Comparison of ENCODE assay signal across 13 cellular contexts in genomic region chr5:43304520-43304919, GRCh38. TPM values are rescaled to one million over a fixed set of nuclear protein-coding genes. Genes with fewer than 3 reads are reported as not detected.
DNase-seq lines count a peak whose midpoint lies in the region; ATAC-seq and TF ChIP-seq lines count a peak whose summit lies in the region.
"Had no signal": no experiment of that assay in that cellular context is flagged by ENCODE, and none has a peak within 500 bp of the region (broad histone marks: within the 10 kb centered on the region; RNA-seq: fewer than 3 reads in every experiment).

No MANE protein-coding gene starts in this region.

- H3K27me3 ChIP-seq in mammary epithelial cell (ENCODE audit: insufficient read depth, low read length), result no peaks in the 10 kb centered on the region
- H3K27me3 ChIP-seq in WERI-Rb-1 (ENCODE audit: insufficient read depth, low read depth, severe bottlenecking), result no peaks in the 10 kb centered on the region
- no peaks in the 10 kb centered on the region for H3K27me3 ChIP-seq in psoas muscle (ENCODE audit: insufficient read depth in 3 of 3, low read length in 2 of 3)
- H3K27me3 ChIP-seq: adrenal gland, BLaER1 had no signal

- no peak overlapping the region for H3K27ac Mint-ChIP-seq in MCF 10A (ENCODE audit: low read depth, unreplicated experiment)
- no peak overlapping the region for H3K27ac Mint-ChIP-seq in central memory CD8-positive, alpha-beta T cell (ENCODE audit: low read depth)
- H3K27ac Mint-ChIP-seq in type B pancreatic cell, result no peak overlapping the region

- H3K4me1 Mint-ChIP-seq in MCF 10A (ENCODE audit: insufficient read depth, unreplicated experiment), result peaks cover 45% of the 10 kb centered on the region
- H3K4me1 Mint-ChIP-seq in central memory CD8-positive, alpha-beta T cell, result peaks cover 49% of the 10 kb centered on the region
- H3K4me1 Mint-ChIP-seq in type B pancreatic cell (ENCODE audit: unreplicated experiment), result peaks cover 40% of the 10 kb centered on the region

- in situ Hi-C loops in mammary epithelial cell (cut with MboI; ENCODE audit: low sequenced_read_pairs in 2 of 2), result loop anchor here in 1 of 2 donors (10.0 kb wide), 1 partner anchor 80 kb away; no protein-coding TSS in a partner anchor

- H3K4me3 Mint-ChIP-seq in MCF 10A (ENCODE audit: unreplicated experiment) (no peak overlapping the region), type B pancreatic cell (no peak overlapping the region)
- H3K4me3 Mint-ChIP-seq in central memory CD8-positive, alpha-beta T cell, result peak overlapping the region; percentile 37

- H3K4me3 ChIP-seq in mammary epithelial cell (replicated peaks in 1 of 3; ENCODE audit: insufficient read depth in 1 of 3, low read depth in 2 of 3, low read length in 3 of 3), result no peak overlapping the region
- H3K4me3 ChIP-seq in WERI-Rb-1 (ENCODE audit: low read depth, low read length), result no peak overlapping the region
- H3K4me3 ChIP-seq in psoas muscle, result no peak overlapping the region
- H3K4me3 ChIP-seq: adrenal gland, BLaER1, skin epidermis had no signal

- peak; percentile 54 for ATAC-seq in HG03442 (IDR thresholded peaks at IDR 0.05; ENCODE audit: unreplicated experiment)
- no peak for ATAC-seq in central memory CD8-positive, alpha-beta T cell (replicated peaks; ENCODE audit: extremely low read depth, poor library complexity, severe bottlenecking)
- ATAC-seq in psoas muscle, result no peak

- H3K9me3 Mint-ChIP-seq in MCF 10A (ENCODE audit: unreplicated experiment) (no peaks in the 10 kb centered on the region), type B pancreatic cell (no peaks in the 10 kb centered on the region)
- no peaks in the 10 kb centered on the region for H3K9me3 Mint-ChIP-seq in central memory CD8-positive, alpha-beta T cell

- 40% methylated on average over 1 of the region's 1 CpG for WGBS in mammary epithelial cell (ENCODE audit: low coverage, missing lambda C conversion rate)
- WGBS in psoas muscle, 3 donors, result 72 to 78% (median 78%) methylated on average over 1 of the region's 1 CpG

- H3K36me3 ChIP-seq in mammary epithelial cell (ENCODE audit: insufficient read depth, low read length), result peaks cover 58% of the 10 kb centered on the region
- H3K36me3 ChIP-seq in WERI-Rb-1, result peaks cover 2% of the 10 kb centered on the region; the same call in 1 of the 2 replicates
- peaks cover 0 to 7% of the 10 kb centered on the region in 2 donors for H3K36me3 ChIP-seq in psoas muscle (ENCODE audit: insufficient read depth in 1 of 2, low read depth in 1 of 2)
- H3K36me3 ChIP-seq: adrenal gland had no signal

- H3K9me3 ChIP-seq in mammary epithelial cell (replicated peaks; ENCODE audit: insufficient read depth, low read length) (no peaks in the 10 kb centered on the region), WERI-Rb-1 (ENCODE audit: severe bottlenecking) (no peaks in the 10 kb centered on the region), psoas muscle (no peaks in the 10 kb centered on the region)
- H3K9me3 ChIP-seq: adrenal gland, BLaER1 had no signal

- BruUV-seq in mammary epithelial cell (replicated peaks; lab: Mats Ljungman, UMichigan), result no TSS peak
- BruUV-seq in MCF 10A (replicated peaks; lab: Mats Ljungman, UMichigan), result no TSS peak

- H3K27ac ChIP-seq in mammary epithelial cell (ENCODE audit: insufficient read depth, low read depth, low read length), result no peak overlapping the region
- no peak overlapping the region for H3K27ac ChIP-seq in WERI-Rb-1
- no peak overlapping the region for H3K27ac ChIP-seq in psoas muscle
- H3K27ac ChIP-seq: adrenal gland, BLaER1, HL-60 had no signal

- CTCF ChIA-PET in mammary epithelial cell (lab: Charles Lee; ENCODE audit: low non-redundant PET), result no interaction called here
- CTCF ChIA-PET in MCF 10A (lab: Yijun Ruan, JAX), result interaction anchor here (0.6 to 5.3 kb wide), 12 partner anchors 8 to 209 kb away, joined by 3 to 48 read pairs (median 4); no protein-coding TSS in a partner anchor

- H3K4me1 ChIP-seq in mammary epithelial cell (ENCODE audit: insufficient read depth, low read length) (peaks cover 22% of the 10 kb centered on the region), psoas muscle (peaks cover 5% of the 10 kb centered on the region)

- H3K79me2 ChIP-seq in mammary epithelial cell (ENCODE audit: insufficient read depth, low read length), result peaks cover 98% of the 10 kb centered on the region

- no peak overlapping the region for H2AFZ ChIP-seq in mammary epithelial cell (ENCODE audit: low read depth, low read length)

- H3K36me3 Mint-ChIP-seq in MCF 10A (ENCODE audit: insufficient read depth, unreplicated experiment) (peaks cover 46% of the 10 kb centered on the region), type B pancreatic cell (peaks cover 23% of the 10 kb centered on the region)
- peaks cover 1% of the 10 kb centered on the region for H3K36me3 Mint-ChIP-seq in central memory CD8-positive, alpha-beta T cell (ENCODE audit: insufficient read depth)

- TF ChIP-seq CTCF in mammary epithelial cell (conservative IDR thresholded peaks at IDR 0.05 in 1 of 2, IDR thresholded peaks at IDR 0.05 in 1 of 2; ENCODE audit: extremely low read depth in 1 of 2, insufficient read depth in 1 of 2, low read depth in 1 of 2, low read length in 2 of 2) (no peak), MCF 10A (IDR thresholded peaks at IDR 0.05; ENCODE audit: unreplicated experiment) (no peak), WERI-Rb-1 (IDR thresholded peaks at IDR 0.05; ENCODE audit: low read depth, low read length) (no peak), type B pancreatic cell (conservative IDR thresholded peaks at IDR 0.05) (no peak), psoas muscle (IDR thresholded peaks at IDR 0.05) (no peak)

- dilution Hi-C loops in mammary epithelial cell (cut with HindIII; ENCODE audit: low sequenced_read_pairs), result no loop called here

- no peak for DNase-seq in mammary epithelial cell
- no peak for DNase-seq in MCF 10A (ENCODE audit: unreplicated experiment)
- DNase-seq in central memory CD8-positive, alpha-beta T cell (ENCODE audit: low spot score in 2 of 2), result no peak
- no peak for DNase-seq in WERI-Rb-1
- no peak for DNase-seq in type B pancreatic cell (ENCODE audit: extremely low spot score, unreplicated experiment)
- DNase-seq in cerebellar cortex (ENCODE audit: low spot score), result no peak
- DNase-seq in psoas muscle, result no peak
- DNase-seq: adrenal gland, NCI-H1092 had no signal

- H4K20me1 ChIP-seq in mammary epithelial cell (ENCODE audit: insufficient read depth, low read length), result peaks cover 54% of the 10 kb centered on the region

- no peaks in the 10 kb centered on the region for H3K27me3 Mint-ChIP-seq in MCF 10A (ENCODE audit: insufficient read depth, unreplicated experiment)
- no peaks in the 10 kb centered on the region for H3K27me3 Mint-ChIP-seq in central memory CD8-positive, alpha-beta T cell
- no peaks in the 10 kb centered on the region for H3K27me3 Mint-ChIP-seq in type B pancreatic cell

- POLR2A ChIA-PET in MCF 10A (lab: Yijun Ruan, JAX), result interaction anchor here (1.0 to 2.5 kb wide), 3 partner anchors 82 to 180 kb away, joined by 4 to 7 read pairs (median 6); partner anchors contain the start of gene TMEM267

- intact Hi-C loops in mammary epithelial cell (cut with micrococcal nuclease), result loop anchor here (5.0 kb wide), 1 partner anchor 197 kb away; no protein-coding TSS in a partner anchor
- intact Hi-C loops in MCF 10A (cut with micrococcal nuclease), result no loop called here
- intact Hi-C loops in psoas muscle (cut with DNase I), result no loop called here

- no peak overlapping the region for H3K9ac ChIP-seq in mammary epithelial cell (ENCODE audit: insufficient read depth, low read length)
- H3K9ac ChIP-seq: BLaER1 had no signal

- H3K4me2 ChIP-seq in mammary epithelial cell (ENCODE audit: insufficient read depth, low read depth, low read length), result peak overlapping the region; percentile 30
- H3K4me2 ChIP-seq: BLaER1 had no signal

RNA-seq across cellular contexts. Expression of gene HMGCS1, which starts 8.7 kb away (rescaled TPM):
- total RNA-seq in mammary epithelial cell (100 to 1,000 TPM in 1 of 2 donors, 10 to 100 TPM in 1; 68.8 to 218 TPM), MCF 10A (2022) (36.2 and 42.6 TPM in 2 replicates), type B pancreatic cell (ENCODE audit: low replicate concordance) (128 and 148 TPM in 2 replicates), psoas muscle (10 to 100 TPM; 14.7 to 22.6 (median 17.9) TPM)
- polyA plus RNA-seq in mammary epithelial cell (148 TPM), psoas muscle (10 to 100 TPM in 1 of 3 donors, 1 to 10 TPM in 2; 7.6 to 12.3 (median 10.0) TPM)
- polyA minus RNA-seq in mammary epithelial cell, result 191 TPM
